15 cellular contexts compared by ENCODE assay signal in genomic region chr19:18719541-18719940, GRCh38.
"Had no signal": no experiment of that assay in that cellular context is flagged by ENCODE, and none has a peak within 500 bp of the region (broad histone marks: within the 10 kb centered on the region; RNA-seq: fewer than 3 reads in every experiment).

No MANE protein-coding gene starts in this region.

- H3K27ac ChIP-seq: body of pancreas, transverse colon had no signal

- H3K4me1 ChIP-seq: body of pancreas, transverse colon had no signal

- ATAC-seq: activated CD4-positive, alpha-beta T cell treated with anti-CD3 and anti-CD28 coated beads for 36 hours; activated naive CD4-positive, alpha-beta T cell treated with anti-CD3 and anti-CD28 coated beads, Interleukin-2, amount 50 U/mL, for 72 hours; activated T-cell treated with anti-CD3 and anti-CD28 coated beads, Interleukin-2, amount 50 U/mL, for 4 hours; body of pancreas; effector memory CD8-positive, alpha-beta T cell; naive thymus-derived CD4-positive, alpha-beta T cell; T-helper 17 cell had no signal

- H3K36me3 ChIP-seq: transverse colon had no signal

- H3K4me3 ChIP-seq: body of pancreas, transverse colon had no signal

- H3K9me3 ChIP-seq: body of pancreas, transverse colon had no signal

- FAIRE-seq: frontal cortex, small intestine had no signal

- H3K27me3 ChIP-seq: body of pancreas, transverse colon had no signal

- DNase-seq: activated CD4-positive, alpha-beta memory T cell treated with anti-CD3 and anti-CD28 coated beads, Interleukin-2, amount 10 ng/mL, durations not matched to agents 7 days and 5 days; activated CD4-positive, alpha-beta T cell treated with anti-CD3 and anti-CD28 coated beads for 36 hours; activated gamma-delta T cell; activated T-cell treated with anti-CD3 and anti-CD28 coated beads, Interleukin-2, amount 50 U/mL, for 4 hours; body of pancreas; cerebellar nuclear complex; effector memory CD8-positive, alpha-beta T cell; naive thymus-derived CD4-positive, alpha-beta T cell; small intestine; stimulated activated CD4-positive, alpha-beta T cell treated with anti-CD3 and anti-CD28 coated beads, Interleukin-4, amount 100 ng/mL, for 24 hours; stimulated activated naive CD4-positive, alpha-beta T cell; T-helper 17 cell; transverse colon had no signal
